In genomic region chr20:44010162-44010704, GRCh38 we compare ENCODE assay signal across 1 cellular context.
TF ChIP-seq lines count a peak whose summit lies in the region.

No MANE protein-coding gene starts in this region.

TF ChIP-seq in K562, 482 proteins besides CTCF, POLR2A, EP300 and RAD21 (continued from another document and continues in another):
- TF ChIP-seq FOXJ3 (CRISPR knock-in tag; IDR thresholded peaks at IDR 0.05): no peak
- no peak for TF ChIP-seq ZNF384 (IDR thresholded peaks at IDR 0.05; ENCODE audit: low read depth, low read length)
- TF ChIP-seq CC2D1A (IDR thresholded peaks at IDR 0.05): peak; percentile 81
- TF ChIP-seq CREBBP (IDR thresholded peaks at IDR 0.05; ENCODE audit: low read depth, low read length): no peak
- TF ChIP-seq PHF21A (IDR thresholded peaks at IDR 0.05; ENCODE audit: borderline replicate concordance, low read depth): no peak
- TF ChIP-seq MGA (IDR thresholded peaks at IDR 0.05): no peak
- peak; percentile 89 for TF ChIP-seq ZNF766 (CRISPR knock-in tag; conservative IDR thresholded peaks at IDR 0.05)
- no peak for TF ChIP-seq CHCHD3 (CRISPR knock-in tag; IDR thresholded peaks at IDR 0.05)
- TF ChIP-seq BHLHE40 (IDR thresholded peaks at IDR 0.05; ENCODE audit: low read length): peak; percentile 36; the same call in 1 of the 2 replicates
- TF ChIP-seq EGR1 (conservative IDR thresholded peaks at IDR 0.05): peak; percentile 57
- TF ChIP-seq RNF2 (IDR thresholded peaks at IDR 0.05): no peak
- no peak for TF ChIP-seq CBFB (CRISPR knock-in tag; IDR thresholded peaks at IDR 0.05)
- TF ChIP-seq DIDO1 (tag; IDR thresholded peaks at IDR 0.05; ENCODE audit: low read depth): no peak
- TF ChIP-seq DPF2 (IDR thresholded peaks at IDR 0.05): peak; percentile 82
- TF ChIP-seq SRSF3 (IDR thresholded peaks at IDR 0.05; ENCODE audit: insufficient read depth, low read length): no peak
- TF ChIP-seq TCF3 (CRISPR knock-in tag; IDR thresholded peaks at IDR 0.05): peak; percentile 96
- no peak for TF ChIP-seq ASH1L (IDR thresholded peaks at IDR 0.05; ENCODE audit: borderline replicate concordance, low read depth, partially characterized antibody)
- TF ChIP-seq MTA2 (IDR thresholded peaks at IDR 0.05; ENCODE audit: low read depth): peak; percentile 95
- no peak for TF ChIP-seq ATF1 (CRISPR knock-in tag; IDR thresholded peaks at IDR 0.05)
- TF ChIP-seq ATF1 (tag; IDR thresholded peaks at IDR 0.05): peak; percentile 58; the same call in 1 of the 2 replicates
- TF ChIP-seq TEAD1 (CRISPR knock-in tag; IDR thresholded peaks at IDR 0.05): peak in 1 of 2 experiments; percentile 59; a peak in 1 of 4 replicates
- no peak for TF ChIP-seq ZNF695 (CRISPR knock-in tag; IDR thresholded peaks at IDR 0.05)
- peak; percentile 25; the same call in 1 of the 2 replicates for TF ChIP-seq BCOR (IDR thresholded peaks at IDR 0.05)
- peak; percentile 97 for TF ChIP-seq TAL1 (IDR thresholded peaks at IDR 0.05)
- peak; percentile 79 for TF ChIP-seq GATA2 (CRISPR knock-in tag; IDR thresholded peaks at IDR 0.05)
- no peak for TF ChIP-seq ZNF143 (CRISPR knock-in tag; IDR thresholded peaks at IDR 0.05)
- peak; percentile 69 for TF ChIP-seq HDAC3 (IDR thresholded peaks at IDR 0.05; ENCODE audit: borderline replicate concordance, partially characterized antibody)
- no peak for TF ChIP-seq BDP1 (IDR thresholded peaks at IDR 0.05; ENCODE audit: insufficient read depth, insufficient read length)
- TF ChIP-seq CBFA2T2 (conservative IDR thresholded peaks at IDR 0.05): peak; percentile 91
- 0 out of 2 replicates have a peak, but pooled peaks have one; percentile 51 for TF ChIP-seq SMAD3 (CRISPR knock-in tag; conservative IDR thresholded peaks at IDR 0.05)
- peak; percentile 98 for TF ChIP-seq TEAD4 (IDR thresholded peaks at IDR 0.05; ENCODE audit: low read length)
- no peak for TF ChIP-seq TEAD4 (CRISPR knock-in tag; IDR thresholded peaks at IDR 0.05; ENCODE audit: borderline replicate concordance)
- TF ChIP-seq, protein P1, sequence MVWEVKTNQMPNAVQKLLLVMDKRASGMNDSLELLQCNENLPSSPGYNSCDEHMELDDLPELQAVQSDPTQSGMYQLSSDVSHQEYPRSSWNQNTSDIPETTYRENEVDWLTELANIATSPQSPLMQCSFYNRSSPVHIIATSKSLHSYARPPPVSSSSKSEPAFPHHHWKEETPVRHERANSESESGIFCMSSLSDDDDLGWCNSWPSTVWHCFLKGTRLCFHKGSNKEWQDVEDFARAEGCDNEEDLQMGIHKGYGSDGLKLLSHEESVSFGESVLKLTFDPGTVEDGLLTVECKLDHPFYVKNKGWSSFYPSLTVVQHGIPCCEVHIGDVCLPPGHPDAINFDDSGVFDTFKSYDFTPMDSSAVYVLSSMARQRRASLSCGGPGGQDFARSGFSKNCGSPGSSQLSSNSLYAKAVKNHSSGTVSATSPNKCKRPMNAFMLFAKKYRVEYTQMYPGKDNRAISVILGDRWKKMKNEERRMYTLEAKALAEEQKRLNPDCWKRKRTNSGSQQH (CRISPR knock-in tag; IDR thresholded peaks at IDR 0.05): no peak
- TF ChIP-seq ARID1B (IDR thresholded peaks at IDR 0.05): peak; percentile 96
- TF ChIP-seq L3MBTL2 (IDR thresholded peaks at IDR 0.05): peak; percentile 48
- TF ChIP-seq SMAD1 (IDR thresholded peaks at IDR 0.05; ENCODE audit: low read depth, low read length, partially characterized antibody): peak; percentile 27
- TF ChIP-seq KDM1A (IDR thresholded peaks at IDR 0.05): peak; percentile 17 to 50; a peak in 1 of 4 replicates
- TF ChIP-seq, protein P2, sequence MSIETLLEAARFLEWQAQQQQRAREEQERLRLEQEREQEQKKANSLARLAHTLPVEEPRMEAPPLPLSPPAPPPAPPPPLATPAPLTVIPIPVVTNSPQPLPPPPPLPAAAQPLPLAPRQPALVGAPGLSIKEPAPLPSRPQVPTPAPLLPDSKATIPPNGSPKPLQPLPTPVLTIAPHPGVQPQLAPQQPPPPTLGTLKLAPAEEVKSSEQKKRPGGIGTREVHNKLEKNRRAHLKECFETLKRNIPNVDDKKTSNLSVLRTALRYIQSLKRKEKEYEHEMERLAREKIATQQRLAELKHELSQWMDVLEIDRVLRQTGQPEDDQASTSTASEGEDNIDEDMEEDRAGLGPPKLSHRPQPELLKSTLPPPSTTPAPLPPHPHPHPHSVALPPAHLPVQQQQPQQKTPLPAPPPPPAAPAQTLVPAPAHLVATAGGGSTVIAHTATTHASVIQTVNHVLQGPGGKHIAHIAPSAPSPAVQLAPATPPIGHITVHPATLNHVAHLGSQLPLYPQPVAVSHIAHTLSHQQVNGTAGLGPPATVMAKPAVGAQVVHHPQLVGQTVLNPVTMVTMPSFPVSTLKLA (conservative IDR thresholded peaks at IDR 0.05): peak in 1 of 2 experiments; percentile 41; a peak in 1 of 4 replicates
- peak; percentile 55 for TF ChIP-seq CXXC5 (CRISPR knock-in tag; IDR thresholded peaks at IDR 0.05)
- TF ChIP-seq RCOR1 (IDR thresholded peaks at IDR 0.05; ENCODE audit: borderline replicate concordance in 1 of 2, low read depth in 2 of 2, low read length in 2 of 2): peak in 1 of 2 experiments; percentile 93; a peak in 2 of 4 replicates
- TF ChIP-seq LCOR (CRISPR knock-in tag; IDR thresholded peaks at IDR 0.05): peak; percentile 51; the same call in 1 of the 2 replicates
- TF ChIP-seq PYGO2 (tag; IDR thresholded peaks at IDR 0.05): peak; percentile 70; the same call in 1 of the 2 replicates
- peak; percentile 49; the same call in 1 of the 2 replicates for TF ChIP-seq MYC (IDR thresholded peaks at IDR 0.05; ENCODE audit: low read depth, low read length)
- no peak for TF ChIP-seq MYC (CRISPR knock-in tag; IDR thresholded peaks at IDR 0.05; ENCODE audit: borderline replicate concordance, low read depth)
- TF ChIP-seq SMARCE1 (IDR thresholded peaks at IDR 0.05): peak; percentile 89; the same call in 1 of the 2 replicates
- TF ChIP-seq STAT5A (IDR thresholded peaks at IDR 0.05; ENCODE audit: borderline replicate concordance, low read length): peak; percentile 78; the same call in 1 of the 2 replicates
- TF ChIP-seq, protein P3, sequence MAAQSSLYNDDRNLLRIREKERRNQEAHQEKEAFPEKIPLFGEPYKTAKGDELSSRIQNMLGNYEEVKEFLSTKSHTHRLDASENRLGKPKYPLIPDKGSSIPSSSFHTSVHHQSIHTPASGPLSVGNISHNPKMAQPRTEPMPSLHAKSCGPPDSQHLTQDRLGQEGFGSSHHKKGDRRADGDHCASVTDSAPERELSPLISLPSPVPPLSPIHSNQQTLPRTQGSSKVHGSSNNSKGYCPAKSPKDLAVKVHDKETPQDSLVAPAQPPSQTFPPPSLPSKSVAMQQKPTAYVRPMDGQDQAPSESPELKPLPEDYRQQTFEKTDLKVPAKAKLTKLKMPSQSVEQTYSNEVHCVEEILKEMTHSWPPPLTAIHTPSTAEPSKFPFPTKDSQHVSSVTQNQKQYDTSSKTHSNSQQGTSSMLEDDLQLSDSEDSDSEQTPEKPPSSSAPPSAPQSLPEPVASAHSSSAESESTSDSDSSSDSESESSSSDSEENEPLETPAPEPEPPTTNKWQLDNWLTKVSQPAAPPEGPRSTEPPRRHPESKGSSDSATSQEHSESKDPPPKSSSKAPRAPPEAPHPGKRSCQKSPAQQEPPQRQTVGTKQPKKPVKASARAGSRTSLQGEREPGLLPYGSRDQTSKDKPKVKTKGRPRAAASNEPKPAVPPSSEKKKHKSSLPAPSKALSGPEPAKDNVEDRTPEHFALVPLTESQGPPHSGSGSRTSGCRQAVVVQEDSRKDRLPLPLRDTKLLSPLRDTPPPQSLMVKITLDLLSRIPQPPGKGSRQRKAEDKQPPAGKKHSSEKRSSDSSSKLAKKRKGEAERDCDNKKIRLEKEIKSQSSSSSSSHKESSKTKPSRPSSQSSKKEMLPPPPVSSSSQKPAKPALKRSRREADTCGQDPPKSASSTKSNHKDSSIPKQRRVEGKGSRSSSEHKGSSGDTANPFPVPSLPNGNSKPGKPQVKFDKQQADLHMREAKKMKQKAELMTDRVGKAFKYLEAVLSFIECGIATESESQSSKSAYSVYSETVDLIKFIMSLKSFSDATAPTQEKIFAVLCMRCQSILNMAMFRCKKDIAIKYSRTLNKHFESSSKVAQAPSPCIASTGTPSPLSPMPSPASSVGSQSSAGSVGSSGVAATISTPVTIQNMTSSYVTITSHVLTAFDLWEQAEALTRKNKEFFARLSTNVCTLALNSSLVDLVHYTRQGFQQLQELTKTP (IDR thresholded peaks at IDR 0.05; ENCODE audit: low read depth in 1 of 2, partially characterized antibody in 2 of 2): peak in 1 of 2 experiments; percentile 64
- TF ChIP-seq SRSF1 (IDR thresholded peaks at IDR 0.05; ENCODE audit: low read depth, low read length): no peak
- peak; percentile 37 for TF ChIP-seq NEUROD1 (IDR thresholded peaks at IDR 0.05; ENCODE audit: borderline replicate concordance, low read depth, low read length, partially characterized antibody)
- peak; percentile 73 for TF ChIP-seq HMGN3 (IDR thresholded peaks at IDR 0.05; ENCODE audit: borderline replicate concordance, extremely low read depth, insufficient read length, low read depth, low read length)
- peak; percentile 87 for TF ChIP-seq SMARCA4 (IDR thresholded peaks at IDR 0.05)
- peak; percentile 93 for TF ChIP-seq CCNT2 (IDR thresholded peaks at IDR 0.05; ENCODE audit: borderline replicate concordance, extremely low read depth, insufficient read length, low read depth, low read length)
- no peak for TF ChIP-seq KDM4B (IDR thresholded peaks at IDR 0.05; ENCODE audit: borderline replicate concordance in 2 of 2, low read depth in 1 of 2)
- peak; percentile 63; the same call in 1 of the 2 replicates for TF ChIP-seq ZNF584 (CRISPR knock-in tag; IDR thresholded peaks at IDR 0.05; ENCODE audit: low read depth)
